15 cellular contexts compared by ENCODE assay signal in the genomic region with DNA sequence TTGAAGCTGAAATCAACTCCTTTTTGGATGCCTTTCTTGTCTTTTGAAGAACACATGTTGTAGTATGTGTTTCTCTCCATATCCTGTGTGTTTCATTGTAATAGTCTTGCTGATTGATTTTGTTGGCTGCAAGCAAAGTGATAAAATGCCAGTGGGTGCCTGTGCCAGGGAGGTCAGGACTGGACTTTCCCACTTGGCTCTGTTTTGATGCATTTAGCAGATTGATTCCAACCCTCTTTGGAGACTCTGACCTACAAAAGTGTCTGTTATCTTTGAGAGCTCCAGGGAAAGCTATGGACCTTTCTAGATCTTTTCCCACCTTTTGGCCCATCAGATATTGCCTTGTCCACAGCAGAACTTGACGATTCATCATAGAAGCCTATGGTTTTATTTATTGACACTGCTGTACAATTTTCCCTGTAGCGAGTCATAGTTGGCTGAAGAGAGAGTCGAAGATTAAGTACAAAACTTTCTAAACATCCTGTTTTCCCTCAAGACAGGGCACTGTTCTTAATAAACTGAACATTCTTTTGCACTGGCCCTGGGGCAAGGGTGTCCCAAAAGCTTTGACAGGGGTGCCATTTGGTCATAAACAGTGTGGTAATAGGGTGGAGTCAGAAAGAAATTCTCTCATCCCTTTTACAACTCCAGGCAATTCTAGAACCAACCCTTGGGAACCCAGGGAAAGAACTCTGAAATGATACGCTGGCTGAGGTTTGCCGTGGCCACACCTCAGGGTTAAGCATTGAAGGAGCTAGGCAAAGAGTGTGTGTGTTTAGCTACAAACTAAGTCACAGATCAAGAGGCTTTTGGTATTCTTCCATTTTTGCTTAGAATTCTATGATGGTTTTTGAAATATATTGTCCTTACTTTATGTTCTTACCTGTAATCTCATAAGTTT. TPM values are rescaled to one million over a fixed set of nuclear protein-coding genes. Genes with fewer than 3 reads are reported as not detected.
DNase-seq lines count a peak whose midpoint lies in the region; ATAC-seq, FAIRE-seq and TF ChIP-seq lines count a peak whose summit lies in the region.
"Had no signal": no experiment of that assay in that cellular context is flagged by ENCODE, and none has a peak within 500 bp of the region (broad histone marks: within the 10 kb centered on the region; RNA-seq: fewer than 3 reads in every experiment).

No MANE protein-coding gene starts in this region.

- BruUV-seq in Calu3 (replicated peaks; lab: Mats Ljungman, UMichigan), result no TSS peak

- H3K4me1 Mint-ChIP-seq in Calu3 (ENCODE audit: low read depth, unreplicated experiment), result peaks cover 44% of the 10 kb centered on the region
- H3K4me1 Mint-ChIP-seq in progenitor cell of endocrine pancreas (ENCODE audit: low read depth), result peaks cover 20% of the 10 kb centered on the region

- H3K36me3 ChIP-seq in mucosa of descending colon (ENCODE audit: low read depth), result no peaks in the 10 kb centered on the region
- H3K36me3 ChIP-seq: lower lobe of right lung had no signal

- H3K36me3 Mint-ChIP-seq in Calu3 (ENCODE audit: insufficient read depth, unreplicated experiment), result peaks cover 26% of the 10 kb centered on the region
- H3K36me3 Mint-ChIP-seq in progenitor cell of endocrine pancreas (ENCODE audit: insufficient read depth), result peaks cover 27% of the 10 kb centered on the region

- CTCF ChIA-PET in Calu3 (lab: Charles Lee), result interaction anchor here (0.7 to 1.0 kb wide), 3 partner anchors 19 to 51 kb away, joined by 3 to 4 read pairs (median 3); no protein-coding TSS in a partner anchor

- H3K9me3 ChIP-seq in mucosa of descending colon, result no peaks in the 10 kb centered on the region
- H3K9me3 ChIP-seq: lower lobe of right lung had no signal

- H3K4me1 ChIP-seq in mucosa of descending colon (ENCODE audit: low read depth), result peaks cover 27% of the 10 kb centered on the region
- H3K4me1 ChIP-seq: lower lobe of right lung had no signal

- no peak overlapping the region for H3K4me3 Mint-ChIP-seq in Calu3 (ENCODE audit: low read depth, unreplicated experiment)
- no peak overlapping the region for H3K4me3 Mint-ChIP-seq in progenitor cell of endocrine pancreas (ENCODE audit: low read depth)
- H3K4me3 Mint-ChIP-seq: activated T-cell treated with anti-CD3 and anti-CD28 coated beads, Interleukin-2, amount 50 U/mL, for 4 hours had no signal

- H3K27ac Mint-ChIP-seq in Calu3 (ENCODE audit: unreplicated experiment) (peak overlapping the region; percentile 64), progenitor cell of endocrine pancreas (no peak overlapping the region)

- no peak for TF ChIP-seq CTCF in Calu3 (IDR thresholded peaks at IDR 0.05; ENCODE audit: unreplicated experiment)
- TF ChIP-seq CTCF in mucosa of descending colon (IDR thresholded peaks at IDR 0.05), result no peak
- TF ChIP-seq CTCF in progenitor cell of endocrine pancreas (IDR thresholded peaks at IDR 0.05; ENCODE audit: unreplicated experiment), result no peak

- FAIRE-seq in frontal cortex (lab: Jason Lieb, UNC), result no peak

- peaks cover 9% of the 10 kb centered on the region for H3K9me3 Mint-ChIP-seq in Calu3 (ENCODE audit: low read depth, unreplicated experiment)
- H3K9me3 Mint-ChIP-seq in progenitor cell of endocrine pancreas (ENCODE audit: low read depth), result peaks cover 15% of the 10 kb centered on the region
- H3K9me3 Mint-ChIP-seq: activated T-cell treated with anti-CD3 and anti-CD28 coated beads, Interleukin-2, amount 50 U/mL, for 4 hours had no signal

- no peak overlapping the region for H3K4me3 ChIP-seq in mucosa of descending colon
- H3K4me3 ChIP-seq: lower lobe of right lung had no signal

- intact Hi-C loops in Calu3 (cut with micrococcal nuclease; ENCODE audit: unreplicated experiment) (loop anchor here (2.0 kb wide), 1 partner anchor 51 kb away; no protein-coding TSS in a partner anchor), mucosa of descending colon (cut with DNase I, micrococcal nuclease) (no loop called here)

- peak; percentile 90 for ATAC-seq in mucosa of descending colon
- ATAC-seq: activated T-cell treated with anti-CD3 and anti-CD28 coated beads, Interleukin-2, amount 50 U/mL, for 4 hours; lower lobe of right lung had no signal

- H3K27me3 Mint-ChIP-seq in Calu3 (ENCODE audit: unreplicated experiment), result no peaks in the 10 kb centered on the region
- H3K27me3 Mint-ChIP-seq in progenitor cell of endocrine pancreas, result no peaks in the 10 kb centered on the region

- DNase-seq in Calu3, result no peak
- DNase-seq in LHCN-M2 (ENCODE audit: low read depth), result peak; percentile 53
- DNase-seq in dedifferentiated amniotic fluid mesenchymal stem cell (ENCODE audit: extremely low spot score), result peak; percentile 31
- peak in 2 of 3 donors; percentile 54 for DNase-seq in mucosa of descending colon
- DNase-seq in frontal cortex (ENCODE audit: low spot score in 2 of 2), result no peak
- DNase-seq in progenitor cell of endocrine pancreas (ENCODE audit: low spot score, unreplicated experiment), result no peak
- DNase-seq in stimulated activated CD4-positive, alpha-beta T cell treated with anti-CD3 and anti-CD28 coated beads, Interleukin-4, amount 100 ng/mL, for 4 hours, result no peak
- DNase-seq in Ammon's horn (ENCODE audit: low spot score), result no peak
- DNase-seq: activated T-cell treated with anti-CD3 and anti-CD28 coated beads, Interleukin-2, amount 50 U/mL, for 4 hours; DMS79; lower lobe of right lung; NCI-H524 treated with DMSO at 0.1 percent for 48 hours; posterior cingulate gyrus; stimulated activated CD4-positive, alpha-beta T cell treated with anti-CD3 and anti-CD28 coated beads, Interleukin-4, amount 100 ng/mL, for 24 hours; WERI-Rb-1 had no signal

RNA-seq across cellular contexts. Expression of gene E2F3, which starts 53.7 kb away (rescaled TPM):
- total RNA-seq in Calu3 (2022) (69.1 and 69.8 TPM in 2 replicates), LHCN-M2 (2014; rRNA removed) (7.1 and 7.6 TPM in 2 replicates), mucosa of descending colon (10 to 100 TPM in 1 of 3 donors, 1 to 10 TPM in 2; 7.6 to 10.0 (median 7.9) TPM), frontal cortex (4.1 TPM), progenitor cell of endocrine pancreas (32.5 and 33.2 TPM in 2 replicates)
- polyA plus RNA-seq in LHCN-M2 (2012), result 5.8 TPM

Comparison
In these comparisons a context has a peak if more than half of its experiments do, and no peak if none do; other contexts are left out.
1. DNase-seq: peak in LHCN-M2 (single experiment), dedifferentiated amniotic fluid mesenchymal stem cell (single experiment) and mucosa of descending colon (2 of 3); none in Calu3 (single experiment), frontal cortex (0 of 2), progenitor cell of endocrine pancreas (single experiment), stimulated activated CD4-positive, alpha-beta T cell treated with anti-CD3 and anti-CD28 coated beads, Interleukin-4, amount 100 ng/mL, for 4 hours (0 of 2) and Ammon's horn (single experiment).